28 cellular contexts compared by ENCODE assay signal in the genomic region with DNA sequence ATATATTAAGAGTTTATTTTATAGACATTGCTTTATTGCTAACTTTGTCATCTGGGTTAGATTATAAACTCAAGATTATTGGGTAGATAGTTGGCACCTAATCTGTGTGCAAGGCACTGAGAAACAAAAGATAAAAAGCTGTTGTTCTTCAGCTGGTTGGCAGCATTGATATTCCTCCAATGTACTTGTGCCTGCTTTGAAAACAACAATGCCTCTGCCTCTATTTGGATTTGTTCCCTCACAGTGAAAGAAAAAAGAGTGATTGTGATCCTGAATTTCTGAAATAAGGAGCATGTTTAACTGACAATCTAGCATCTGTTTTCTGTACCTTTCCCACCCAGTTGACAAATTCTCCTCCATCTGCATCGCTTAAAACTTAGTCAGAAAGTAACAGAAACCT.
"Had no signal": no experiment of that assay in that cellular context is flagged by ENCODE, and none has a peak within 500 bp of the region (broad histone marks: within the 10 kb centered on the region; RNA-seq: fewer than 3 reads in every experiment).

No MANE protein-coding gene starts in this region.

- ATAC-seq: activated CD4-positive, alpha-beta T cell treated with anti-CD3 and anti-CD28 coated beads for 36 hours; activated CD8-positive, alpha-beta T cell treated with anti-CD3 and anti-CD28 coated beads for 36 hours; activated T-cell treated with anti-CD3 and anti-CD28 coated beads, Interleukin-2, amount 50 U/mL, for 72 hours; body of pancreas had no signal

- H3K27me3 Mint-ChIP-seq: activated CD4-positive, alpha-beta T cell treated with anti-CD3 and anti-CD28 coated beads for 36 hours; activated CD8-positive, alpha-beta T cell treated with anti-CD3 and anti-CD28 coated beads for 36 hours had no signal

- H3K27me3 ChIP-seq: body of pancreas, MG63, Peyer's patch, SJCRH30 had no signal

- H3K4me1 Mint-ChIP-seq: activated naive CD8-positive, alpha-beta T cell treated with anti-CD3 and anti-CD28 coated beads, Interleukin-2, amount 10 ng/mL, durations not matched to agents 7 days and 5 days had no signal

- H3K9me3 Mint-ChIP-seq: activated naive CD8-positive, alpha-beta T cell treated with anti-CD3 and anti-CD28 coated beads, Interleukin-2, amount 10 ng/mL, durations not matched to agents 7 days and 5 days; activated T-helper 2 cell treated with anti-CD3 and anti-CD28 coated beads, Interferon-gamma antibody, Interleukin-2, Interleukin-4, amounts not matched to agents 10 μg/mL and 5 μg/mL and 100 μg/mL, durations not matched to agents 14 hours and 24 hours and 36 hours had no signal

- H3K9ac ChIP-seq: SK-N-SH had no signal

- DNase-seq: activated CD4-positive, alpha-beta T cell treated with anti-CD3 and anti-CD28 coated beads for 36 hours; activated CD8-positive, alpha-beta memory T cell treated with anti-CD3 and anti-CD28 coated beads, Interleukin-2, amount 50 U/mL, for 4 hours; activated CD8-positive, alpha-beta T cell treated with anti-CD3 and anti-CD28 coated beads for 36 hours; activated gamma-delta T cell treated with Interleukin-2 at 50 U/mL for 16 hours; activated naive CD4-positive, alpha-beta T cell treated with anti-CD3 and anti-CD28 coated beads, Interleukin-2, amount 50 U/mL, for 16 hours; activated naive CD8-positive, alpha-beta T cell treated with anti-CD3 and anti-CD28 coated beads, Interleukin-2, amount 10 ng/mL, durations not matched to agents 7 days and 5 days; activated T-cell treated with anti-CD3 and anti-CD28 coated beads, Interleukin-2, amount 50 U/mL, for 72 hours; aorta; body of pancreas; central memory CD4-positive, alpha-beta T cell; MG63; MV-4-11; NCI-H1092 treated with DMSO at 0.1 percent for 48 hours; NCI-H1417 treated with DMSO at 0.1 percent for 48 hours; NCI-H1694; NCI-H2029; NCI-H2107; NCI-H510A treated with DMSO at 0.1 percent for 48 hours; NK-92 treated with Interleukin-12 subunit alpha and Interleukin-12 subunit beta, amount 100 ng/mL, for 24 hours; OCI-M1; Peyer's patch; Right ventricle myocardium superior; SJCRH30; SK-N-SH; T-helper 1 cell had no signal

- H3K36me3 Mint-ChIP-seq: activated naive CD8-positive, alpha-beta T cell treated with anti-CD3 and anti-CD28 coated beads, Interleukin-2, amount 10 ng/mL, durations not matched to agents 7 days and 5 days had no signal

- H3K4me1 ChIP-seq: body of pancreas, Peyer's patch, SJCRH30 had no signal

- H3K36me3 ChIP-seq: MG63, Peyer's patch, SJCRH30 had no signal

- H3K4me3 Mint-ChIP-seq: activated CD4-positive, alpha-beta T cell treated with anti-CD3 and anti-CD28 coated beads for 36 hours; activated CD8-positive, alpha-beta T cell treated with anti-CD3 and anti-CD28 coated beads for 36 hours; activated naive CD8-positive, alpha-beta T cell treated with anti-CD3 and anti-CD28 coated beads, Interleukin-2, amount 10 ng/mL, durations not matched to agents 7 days and 5 days; activated T-cell treated with anti-CD3 and anti-CD28 coated beads, Interleukin-2, amount 50 U/mL, for 72 hours had no signal

- H3K9me2 ChIP-seq: SK-N-SH had no signal

- H3K9me3 ChIP-seq: body of pancreas, MG63, Peyer's patch, SJCRH30, SK-N-SH had no signal

- H3K4me3 ChIP-seq: body of pancreas, MG63, Peyer's patch, SJCRH30 had no signal

- H3K27ac ChIP-seq: body of pancreas, Peyer's patch, RWPE1, SJCRH30, VCaP had no signal

- H3K4me2 ChIP-seq: SK-N-SH had no signal

- H3K27ac Mint-ChIP-seq: activated CD4-positive, alpha-beta T cell treated with anti-CD3 and anti-CD28 coated beads for 36 hours; activated CD8-positive, alpha-beta T cell treated with anti-CD3 and anti-CD28 coated beads for 36 hours; activated naive CD8-positive, alpha-beta T cell treated with anti-CD3 and anti-CD28 coated beads, Interleukin-2, amount 10 ng/mL, durations not matched to agents 7 days and 5 days; activated T-cell treated with anti-CD3 and anti-CD28 coated beads, Interleukin-2, amount 50 U/mL, for 72 hours; activated T-helper 2 cell treated with anti-CD3 and anti-CD28 coated beads, Interferon-gamma antibody, Interleukin-2, Interleukin-4, amounts not matched to agents 10 μg/mL and 5 μg/mL and 100 μg/mL, durations not matched to agents 14 hours and 24 hours and 36 hours had no signal
